In the genomic region with DNA sequence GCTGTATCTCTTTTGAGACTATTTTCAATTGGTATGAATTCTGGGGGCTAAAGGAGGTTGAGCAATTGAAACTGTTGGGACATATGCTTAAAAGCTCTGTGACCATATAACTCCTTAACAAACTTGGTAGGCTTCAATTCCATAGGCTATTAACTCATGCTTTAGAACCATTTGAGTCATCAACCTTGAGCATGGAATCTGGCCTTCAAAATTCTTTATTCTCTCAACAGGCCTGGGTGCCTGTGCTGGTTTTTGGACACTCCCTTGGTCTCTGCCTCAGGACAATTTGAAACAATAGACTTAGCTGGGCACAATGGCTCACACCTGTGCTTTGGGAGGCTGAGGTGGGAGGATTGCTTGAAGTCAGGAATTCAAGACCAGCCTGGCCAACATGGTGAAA, we compare ENCODE assay signal across 29 cellular contexts.
"Had no signal": no experiment of that assay in that cellular context is flagged by ENCODE, and none has a peak within 500 bp of the region (broad histone marks: within the 10 kb centered on the region; RNA-seq: fewer than 3 reads in every experiment).

No MANE protein-coding gene starts in this region.

- H3K36me3 ChIP-seq: cardiac muscle cell, colonic mucosa, esophagus muscularis mucosa, left lung, neutrophil, pancreas, right lobe of liver, stomach, thyroid gland, upper lobe of left lung had no signal

- H3K4me3 Mint-ChIP-seq: central memory CD8-positive, alpha-beta T cell; dendritic cell treated with granulocyte-macrophage colony-stimulating factor and Interleukin-4, amounts not matched to agents 40 ng/mL and 50 ng/mL, for 4 days; naive B cell; natural killer cell treated with Interleukin-12 subunit alpha and Interleukin-12 subunit beta and Interleukin-15 and Interleukin-18, amount 100 ng/mL, for 72 hours; neural crest cell had no signal

- H3K27me3 ChIP-seq: cardiac muscle cell, colonic mucosa, left lung, neutrophil, pancreas, right lobe of liver, stomach, thyroid gland, upper lobe of left lung had no signal

- H3K36me3 Mint-ChIP-seq: natural killer cell treated with Interleukin-12 subunit alpha and Interleukin-12 subunit beta and Interleukin-15 and Interleukin-18, amount 100 ng/mL, for 72 hours had no signal

- H3K9me3 ChIP-seq: colonic mucosa, esophagus muscularis mucosa, left lung, mucosa of descending colon, neutrophil, pancreas, right lobe of liver, thyroid gland, upper lobe of left lung had no signal

- H3K4me1 Mint-ChIP-seq: central memory CD8-positive, alpha-beta T cell had no signal

- DNase-seq: colonic mucosa; effector memory CD4-positive, alpha-beta T cell; head of caudate nucleus; left cardiac atrium; left lung; mucosa of descending colon; naive B cell; pancreas; retina; right lobe of liver; small intestine; stimulated activated CD4-positive, alpha-beta T cell treated with anti-CD3 and anti-CD28 coated beads, Interleukin-12 subunit alpha, Interleukin-12 subunit beta, amount 100 ng/mL, for 4 hours; stimulated activated CD4-positive, alpha-beta T cell treated with anti-CD3 and anti-CD28 coated beads, Interleukin-1b, Interleukin-23, amount 100 ng/mL, for 48 hours; stimulated activated CD4-positive, alpha-beta T cell treated with anti-CD3 and anti-CD28 coated beads, Interleukin-4, amount 100 ng/mL, for 1 hour; stimulated activated CD8-positive, alpha-beta memory T cell treated with anti-CD3 and anti-CD28 coated beads, Interleukin-4, amount 100 ng/mL, for 48 hours; stimulated activated naive CD4-positive, alpha-beta T cell treated with Interleukin-2 at 50 U/mL for 16 hours; stomach; thyroid gland; upper lobe of left lung had no signal

- FAIRE-seq: endothelial cell of umbilical vein, frontal cortex, pancreas, small intestine, urothelium cell line had no signal

- H3K9me3 Mint-ChIP-seq: dendritic cell treated with granulocyte-macrophage colony-stimulating factor and Interleukin-4, amounts not matched to agents 40 ng/mL and 50 ng/mL, for 4 days had no signal

- H3K27ac ChIP-seq: cardiac muscle cell, colonic mucosa, esophagus muscularis mucosa, left lung, neutrophil, pancreas, right lobe of liver, stomach, thyroid gland, upper lobe of left lung had no signal

- H3K27ac Mint-ChIP-seq: dendritic cell treated with granulocyte-macrophage colony-stimulating factor and Interleukin-4, amounts not matched to agents 40 ng/mL and 50 ng/mL, for 4 days; naive B cell; natural killer cell treated with Interleukin-12 subunit alpha and Interleukin-12 subunit beta and Interleukin-15 and Interleukin-18, amount 100 ng/mL, for 72 hours had no signal

- ATAC-seq: left cardiac atrium; left lung; mucosa of descending colon; natural killer cell treated with Interleukin-12 subunit alpha and Interleukin-12 subunit beta and Interleukin-15 and Interleukin-18, amount 100 ng/mL, for 72 hours; pancreas; right lobe of liver had no signal

- H3K4me3 ChIP-seq: cardiac muscle cell, colonic mucosa, esophagus muscularis mucosa, left lung, mucosa of descending colon, pancreas, right lobe of liver, stomach, thyroid gland, upper lobe of left lung had no signal

- H3K4me1 ChIP-seq: colonic mucosa, esophagus muscularis mucosa, left lung, pancreas, right lobe of liver, stomach, thyroid gland had no signal
